Comparison of ENCODE assay signal across 19 cellular contexts in the genomic region with DNA sequence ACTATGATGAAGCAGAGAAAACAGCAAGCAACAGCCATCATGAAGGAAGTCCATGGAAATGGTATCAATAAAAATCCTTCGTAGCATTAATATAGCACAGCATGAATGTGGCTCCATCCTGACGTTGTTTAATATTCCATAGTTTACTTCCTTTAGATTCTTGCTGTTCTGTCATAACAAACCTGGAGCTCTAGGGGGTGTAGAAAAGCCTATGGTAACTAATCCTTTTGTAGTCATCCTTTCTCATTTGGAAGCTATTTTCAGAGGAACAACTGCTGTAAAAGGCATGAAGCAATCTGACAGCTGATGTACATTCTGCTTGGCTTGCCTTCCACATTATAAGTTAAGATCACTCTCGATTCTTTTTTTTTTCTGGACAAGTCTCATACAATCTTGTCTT. TPM values are rescaled to one million over a fixed set of nuclear protein-coding genes. Genes with fewer than 3 reads are reported as not detected.
DNase-seq lines count a peak whose midpoint lies in the region; ATAC-seq and TF ChIP-seq lines count a peak whose summit lies in the region.
"Had no signal": no experiment of that assay in that cellular context is flagged by ENCODE, and none has a peak within 500 bp of the region (broad histone marks: within the 10 kb centered on the region; RNA-seq: fewer than 3 reads in every experiment).

No MANE protein-coding gene starts in this region.

- no peaks in the 10 kb centered on the region for H3K79me2 ChIP-seq in OCI-LY7 (ENCODE audit: insufficient read depth, low read depth, low read length)
- H3K79me2 ChIP-seq: hepatocyte had no signal

- no TSS peak for BruUV-seq in OCI-LY7 (replicated peaks; lab: Mats Ljungman, UMichigan)

- H3K36me3 ChIP-seq in SJCRH30 (no peaks in the 10 kb centered on the region), OCI-LY7 (ENCODE audit: insufficient read depth, low read length) (no peaks in the 10 kb centered on the region)
- H3K36me3 ChIP-seq: tibial nerve had no signal

- TF ChIP-seq CTCF in fibroblast of villous mesenchyme (IDR thresholded peaks at IDR 0.05; ENCODE audit: insufficient read depth, low read depth, low read length) (peak; percentile 5), OCI-LY7 (conservative IDR thresholded peaks at IDR 0.05; ENCODE audit: low read length) (no peak)

- no peaks in the 10 kb centered on the region for H3K9me2 ChIP-seq in OCI-LY7 (ENCODE audit: insufficient read depth, low read length)

- H3K9me3 ChIP-seq in SJCRH30 (replicated peaks) (no peaks in the 10 kb centered on the region), OCI-LY7 (ENCODE audit: low read length) (no peaks in the 10 kb centered on the region)
- H3K9me3 ChIP-seq: tibial nerve had no signal

- POLR2A ChIA-PET in OCI-LY7 (lab: Charles Lee): no interaction called here

- CTCF ChIA-PET in OCI-LY7 (lab: Charles Lee; ENCODE audit: unreplicated experiment): no interaction called here

- no peak overlapping the region for H3K4me2 ChIP-seq in OCI-LY7 (ENCODE audit: low read length)
- H3K4me2 ChIP-seq: hepatocyte, KMS-11 had no signal

- H3K27me3 ChIP-seq in SJCRH30: no peaks in the 10 kb centered on the region
- H3K27me3 ChIP-seq: hepatocyte, tibial nerve had no signal

- peaks cover 42% of the 10 kb centered on the region for H3K4me1 ChIP-seq in SJCRH30
- peaks cover 22% of the 10 kb centered on the region for H3K4me1 ChIP-seq in OCI-LY7 (ENCODE audit: insufficient read depth, low read length, poor library complexity, severe bottlenecking)

- DNase-seq in Ammon's horn (ENCODE audit: low spot score) (peak; percentile 35), SJCRH30 (peak; percentile 56 to 86), fibroblast of villous mesenchyme (ENCODE audit: low read depth) (no peak), myocyte (ENCODE audit: low read depth) (peak; percentile 87), OCI-LY7 (ENCODE audit: low spot score) (no peak), DMS153 (lab: John Stamatoyannopoulos, UW) (no peak), EL (no peak)
- DNase-seq: activated B cell treated with CpG ODN at 0.5 μM for 24 hours; activated naive CD4-positive, alpha-beta T cell treated with anti-CD3 and anti-CD28 coated beads, Interleukin-2, amount 10 ng/mL, durations not matched to agents 7 days and 5 days; COR-L47; naive thymus-derived CD8-positive, alpha-beta T cell; NCI-H1417; NCI-H446; stimulated activated CD4-positive, alpha-beta T cell treated with anti-CD3 and anti-CD28 coated beads, Interleukin-4, amount 100 ng/mL, for 1 hour; T-helper 1 cell had no signal

- H3K27ac ChIP-seq in SJCRH30 (peak overlapping the region; percentile 79), OCI-LY7 (ENCODE audit: low read depth, low read length, poor library complexity, severe bottlenecking) (no peak overlapping the region)
- H3K27ac ChIP-seq: hepatocyte, KMS-11 had no signal

- no peaks in the 10 kb centered on the region for H4K20me1 ChIP-seq in OCI-LY7 (ENCODE audit: insufficient read depth, low read length)

- intact Hi-C loops in OCI-LY7 (cut with micrococcal nuclease; ENCODE audit: unreplicated experiment): no loop called here

- H3K4me3 ChIP-seq in SJCRH30 (no peak overlapping the region), fibroblast of villous mesenchyme (ENCODE audit: low read depth, low read length) (no peak overlapping the region), OCI-LY7 (ENCODE audit: low read depth, low read length, poor library complexity, severe bottlenecking) (no peak overlapping the region)
- H3K4me3 ChIP-seq: hepatocyte, tibial nerve had no signal

- no peak overlapping the region for H2AFZ ChIP-seq in OCI-LY7 (ENCODE audit: low read length)
- H2AFZ ChIP-seq: hepatocyte had no signal

- ATAC-seq in HG03097 (IDR thresholded peaks at IDR 0.05; ENCODE audit: low FRiP score, unreplicated experiment): no peak
- ATAC-seq: naive thymus-derived CD8-positive, alpha-beta T cell had no signal

RNA-seq across cellular contexts. Expression of gene MYOZ2, which starts 0.9 kb away (rescaled TPM):
- total RNA-seq in SJCRH30 (2014; rRNA removed; shearing (Covaris generic)): 1.5 and 1.6 TPM in 2 replicates
- 0.32 and 0.43 TPM in 2 replicates for total RNA-seq in fibroblast of villous mesenchyme
- 153 and 182 TPM in 2 replicates for total RNA-seq in myocyte
- polyA plus RNA-seq in myocyte (2012): 15.1 TPM
- total RNA-seq in OCI-LY7 (2014; rRNA removed; shearing (Covaris generic)): not detected in 2 replicates
- total RNA-seq in OCI-LY7 (2022): not detected in 2 replicates
- total RNA-seq: activated B cell treated with CpG ODN at 0.5 μM for 24 hours; naive thymus-derived CD8-positive, alpha-beta T cell had no signal
- polyA plus RNA-seq: hepatocyte; naive thymus-derived CD8-positive, alpha-beta T cell had no signal

Comparison
In these comparisons a context has a peak if more than half of its experiments do, and no peak if none do; other contexts are left out.
1. DNase-seq: peak in Ammon's horn (single experiment), SJCRH30 (2 of 2) and myocyte (single experiment); none in fibroblast of villous mesenchyme (single experiment), OCI-LY7 (single experiment), DMS153 (single experiment) and EL (single experiment).
2. RNA of gene MYOZ2, which starts 0.9 kb away (total RNA-seq): 153 to 182 TPM in myocyte; 1.5 to 1.6 TPM in SJCRH30, 0.32 to 0.43 TPM in fibroblast of villous mesenchyme and not detected in OCI-LY7; every median in the first group is over 10 times any median in the second.